1 cellular context compared by ENCODE assay signal in genomic region chr5:168086736-168087135, GRCh38.
TF ChIP-seq lines count a peak whose summit lies in the region.

No MANE protein-coding gene starts in this region.

TF ChIP-seq in HEK293, 187 proteins besides CTCF, POLR2A, EP300 and RAD21 (continued from another document):
- TF ChIP-seq PRDM10 (tag by site-specific recombination; IDR thresholded peaks at IDR 0.05): no peak
